In the genomic region with DNA sequence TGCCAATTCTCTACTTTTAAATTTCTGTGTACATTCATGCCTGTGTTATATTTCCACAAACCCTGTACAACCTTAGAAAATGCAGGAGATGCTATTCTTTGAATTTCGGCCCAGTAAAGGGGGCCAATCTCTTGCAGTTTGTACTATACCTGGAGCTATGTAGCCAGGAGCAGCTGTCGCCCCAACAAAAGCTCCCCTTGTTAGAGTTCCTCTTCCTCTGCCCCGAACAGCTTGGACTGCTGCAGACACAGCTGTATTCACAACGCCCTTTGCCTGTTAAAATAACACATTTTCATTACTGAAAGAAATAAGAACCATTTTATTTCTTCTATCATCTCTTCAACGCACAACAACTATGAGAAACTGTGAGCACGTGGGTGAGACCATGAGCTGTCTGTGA, we compare ENCODE assay signal across 28 cellular contexts.
DNase-seq lines count a peak whose midpoint lies in the region; ATAC-seq, FAIRE-seq and TF ChIP-seq lines count a peak whose summit lies in the region.
"Had no signal": no experiment of that assay in that cellular context is flagged by ENCODE, and none has a peak within 500 bp of the region (broad histone marks: within the 10 kb centered on the region; RNA-seq: fewer than 3 reads in every experiment).

No MANE protein-coding gene starts in this region.

- intact Hi-C loops in IMR-90 (cut with micrococcal nuclease) (no loop called here), K562 (cut with micrococcal nuclease) (no loop called here)

- no peak overlapping the region for H4K5ac ChIP-seq in IMR-90 (ENCODE audit: low read depth, low read length)
- no peak overlapping the region for H4K5ac ChIP-seq in H9 (ENCODE audit: insufficient read length, low read depth, low read length)

- H3K79me1 ChIP-seq in IMR-90 (ENCODE audit: low read depth in 1 of 2, low read length in 2 of 2) (no peaks in the 10 kb centered on the region), H9 (ENCODE audit: insufficient read depth, low read depth, low read length, poor library complexity, severe bottlenecking) (no peaks in the 10 kb centered on the region)

- H3K4me3 ChIP-seq in IMR-90 (ENCODE audit: insufficient read depth, low read depth, low read length) = no peak overlapping the region
- H3K4me3 ChIP-seq in OCI-LY1 (ENCODE audit: low read depth, low read length, poor library complexity, severe bottlenecking) = no peak overlapping the region
- H3K4me3 ChIP-seq in K562 = no peak overlapping the region
- no peak overlapping the region for H3K4me3 ChIP-seq in hepatocyte
- H3K4me3 ChIP-seq: BLaER1, GM12878 had no signal

- no peaks in the 10 kb centered on the region for H3K9me2 ChIP-seq in OCI-LY1 (ENCODE audit: low read depth, low read length)
- H3K9me2 ChIP-seq in hepatocyte (replicated peaks; ENCODE audit: insufficient read depth) = no peaks in the 10 kb centered on the region

- in situ Hi-C loops in IMR-90 (cut with MboI; ENCODE audit: low sequenced_read_pairs) (no loop called here), K562 (cut with MboI) (no loop called here)

- no peak overlapping the region for H2AK9ac ChIP-seq in IMR-90 (replicated peaks; ENCODE audit: low read depth, low read length, poor library complexity)

- TF ChIP-seq CTCF in IMR-90 (conservative IDR thresholded peaks at IDR 0.05; ENCODE audit: low read depth, low read length) = no peak
- TF ChIP-seq CTCF in OCI-LY1 (IDR thresholded peaks at IDR 0.05; ENCODE audit: low read length) = no peak
- TF ChIP-seq CTCF in K562 (IDR thresholded peaks at IDR 0.05 in 2 of 3, conservative IDR thresholded peaks at IDR 0.05 in 1 of 3; ENCODE audit: insufficient read depth in 2 of 3, low read depth in 1 of 3, low read length in 3 of 3) = no peak
- TF ChIP-seq CTCF in hepatocyte (IDR thresholded peaks at IDR 0.05; ENCODE audit: poor library complexity) = no peak
- TF ChIP-seq CTCF in H9 (conservative IDR thresholded peaks at IDR 0.05) = no peak

- no peak for TF ChIP-seq RAD21 in IMR-90 (IDR thresholded peaks at IDR 0.05; ENCODE audit: low read length)
- no peak for TF ChIP-seq RAD21 in K562 (CRISPR knock-in tag; conservative IDR thresholded peaks at IDR 0.05 in 1 of 2, IDR thresholded peaks at IDR 0.05 in 1 of 2)

- POLR2A ChIA-PET in IMR-90 (lab: Charles Lee; ENCODE audit: unreplicated experiment) = no interaction called here
- POLR2A ChIA-PET in K562 (lab: Yijun Ruan, JAX) = interaction anchor here (1.3 kb wide), 1 partner anchor 12 kb away, joined by 3 read pairs; no protein-coding TSS in a partner anchor
- POLR2A ChIA-PET in HEK293T (lab: Yijun Ruan, JAX) = no interaction called here

- H3K9me1 ChIP-seq in IMR-90 (ENCODE audit: insufficient read depth, low read length) (no peaks in the 10 kb centered on the region), K562 (ENCODE audit: control insufficient read depth, insufficient read depth, low read length) (no peaks in the 10 kb centered on the region)

- H3K4me1 Mint-ChIP-seq in H9 = no peaks in the 10 kb centered on the region
- H3K4me1 Mint-ChIP-seq: CD4-positive, alpha-beta memory T cell; CD8-positive, alpha-beta memory T cell had no signal

- H2BK12ac ChIP-seq in H9 (ENCODE audit: insufficient read length, low read depth, low read length) = no peak overlapping the region

- H2BK15ac ChIP-seq in IMR-90 (ENCODE audit: low read depth, low read length) = no peak overlapping the region
- no peak overlapping the region for H2BK15ac ChIP-seq in H9 (ENCODE audit: low read depth, low read length)

- no TSS peak for BruUV-seq in IMR-90 (replicated peaks; lab: Mats Ljungman, UMichigan)
- BruUV-seq in K562 (replicated peaks; lab: Mats Ljungman, UMichigan) = no TSS peak

- H3F3A ChIP-seq in OCI-LY1 (ENCODE audit: insufficient read depth, low read length) = no peaks in the 10 kb centered on the region

- H3K36me3 Mint-ChIP-seq in H9 (ENCODE audit: insufficient read depth in 1 of 3, low read depth in 3 of 3) = peaks cover 18 to 32% (median 18%) of the 10 kb centered on the region in 3 experiments; a peak in 6 of 7 replicates

- dilution Hi-C loops in IMR-90 (cut with HindIII; ENCODE audit: low sequenced_read_pairs, unreplicated experiment) = no loop called here

- H3K18ac ChIP-seq in IMR-90 (ENCODE audit: low read depth, low read length) = no peak overlapping the region
- no peak overlapping the region for H3K18ac ChIP-seq in H9 (ENCODE audit: insufficient read length, low read depth, low read length)

- 86% methylated on average over 2 of the region's 6 CpGs; no CpG with 5 or more reads in 1 of the 2 experiments for WGBS in IMR-90 (ENCODE audit: extremely low coverage in 2 of 2, insufficient read length in 1 of 2), 2 experiments
- 88% methylated on average over 6 of the region's 6 CpGs for WGBS in K562 (ENCODE audit: insufficient coverage, low coverage, missing lambda C conversion rate)
- whole genome bisulfite sequencing in hepatocyte (ENCODE audit: low lambda C conversion rate, missing lambda C conversion rate) = 95% methylated on average over 6 of the region's 6 CpGs
- no CpG with 5 or more reads among the region's 6 CpGs for whole genome bisulfite sequencing in H9 (ENCODE audit: extremely low coverage, insufficient read length, low lambda C conversion rate)

- H3K23me2 ChIP-seq in H9 (ENCODE audit: insufficient read length, low read depth, low read length, poor library complexity, severe bottlenecking) = no peaks in the 10 kb centered on the region

- no peak overlapping the region for H3K4me3 Mint-ChIP-seq in H9
- H3K4me3 Mint-ChIP-seq: CD14-positive monocyte; CD4-positive, alpha-beta memory T cell; CD4-positive, CD25-positive, alpha-beta regulatory T cell; CD8-positive, alpha-beta memory T cell had no signal

- 0 out of 2 replicates have a peak overlapping the region, but pooled peaks have one; percentile 16 for H4K91ac ChIP-seq in IMR-90 (ENCODE audit: insufficient read depth, low read depth, low read length)
- H4K91ac ChIP-seq in H9 (ENCODE audit: insufficient read length, low read depth, low read length) = no peak overlapping the region

- no peak overlapping the region for H2BK5ac ChIP-seq in IMR-90 (ENCODE audit: low read depth, low read length, poor library complexity, severe bottlenecking)
- H2BK5ac ChIP-seq in H9 (ENCODE audit: insufficient read length, low read length) = no peak overlapping the region

- H4K20me1 ChIP-seq in IMR-90 (ENCODE audit: insufficient read depth, low read length) (no peaks in the 10 kb centered on the region), OCI-LY1 (ENCODE audit: insufficient read depth, low read length) (no peaks in the 10 kb centered on the region), K562 (replicated peaks; ENCODE audit: control insufficient read depth, insufficient read depth, low read length) (no peaks in the 10 kb centered on the region), hepatocyte (ENCODE audit: insufficient read depth, poor library complexity, severe bottlenecking) (no peaks in the 10 kb centered on the region), H9 (ENCODE audit: control insufficient read depth, insufficient read depth, insufficient read length) (no peaks in the 10 kb centered on the region)
- H4K20me1 ChIP-seq: BLaER1 had no signal

- H3K56ac ChIP-seq in IMR-90 (ENCODE audit: extremely low read depth, insufficient read depth, low read length) = no peak overlapping the region
- no peak overlapping the region for H3K56ac ChIP-seq in H9 (ENCODE audit: insufficient read length, low read depth, low read length)

- H3K14ac ChIP-seq in IMR-90 (replicated peaks; ENCODE audit: low read depth, low read length) (no peak overlapping the region), H9 (ENCODE audit: insufficient read depth, low read length) (no peak overlapping the region)

- peak; percentile 35 for FAIRE-seq in K562 (lab: Jason Lieb, UNC)
- FAIRE-seq: A204.1, GM12878, GM12892, GM18507 had no signal

- H2AFZ ChIP-seq in IMR-90 (replicated peaks; ENCODE audit: low read length, poor library complexity) (no peak overlapping the region), OCI-LY1 (ENCODE audit: low read length) (no peak overlapping the region), K562 (ENCODE audit: low read depth, low read length) (no peak overlapping the region), hepatocyte (no peak overlapping the region), H9 (ENCODE audit: low read length) (no peak overlapping the region)

- H3K9me3 Mint-ChIP-seq in H9 = no peaks in the 10 kb centered on the region
- H3K9me3 Mint-ChIP-seq: CD14-positive monocyte; CD4-positive, alpha-beta memory T cell; CD4-positive, CD25-positive, alpha-beta regulatory T cell; CD8-positive, alpha-beta memory T cell had no signal

- ATAC-seq in IMR-90 (ENCODE audit: low read depth) = no peak
- ATAC-seq in K562 = no peak
- ATAC-seq: GM12878 had no signal

- H3K27me3 Mint-ChIP-seq in H9 (ENCODE audit: low read depth) = no peaks in the 10 kb centered on the region
- H3K27me3 Mint-ChIP-seq: CD4-positive, alpha-beta memory T cell; CD4-positive, CD25-positive, alpha-beta regulatory T cell; CD8-positive, alpha-beta memory T cell had no signal

- H3K4ac ChIP-seq in IMR-90 (ENCODE audit: low read depth, low read length) (no peak overlapping the region; the same call in 1 of the 2 replicates), H9 (ENCODE audit: low read depth, low read length) (no peak overlapping the region)

- H2BK120ac ChIP-seq in IMR-90 (ENCODE audit: low read depth, low read length) (no peak overlapping the region), H9 (ENCODE audit: low read depth, low read length, poor library complexity, severe bottlenecking) (no peak overlapping the region)

- H3K36me3 ChIP-seq in IMR-90 (ENCODE audit: control insufficient read depth, insufficient read depth, low read length) (no peaks in the 10 kb centered on the region), OCI-LY1 (ENCODE audit: insufficient read depth, low read length) (peaks cover 74% of the 10 kb centered on the region), K562 (ENCODE audit: control insufficient read depth, insufficient read depth, low read length) (peaks cover 80% of the 10 kb centered on the region), hepatocyte (replicated peaks; ENCODE audit: insufficient read depth, low read depth) (no peaks in the 10 kb centered on the region)

- H3K27ac Mint-ChIP-seq in H9 = no peak overlapping the region
- H3K27ac Mint-ChIP-seq: CD14-positive monocyte; CD4-positive, alpha-beta memory T cell; CD4-positive, CD25-positive, alpha-beta regulatory T cell; CD8-positive, alpha-beta memory T cell had no signal

- H3K23ac ChIP-seq in IMR-90 (ENCODE audit: low read depth, low read length) (no peak overlapping the region), H9 (ENCODE audit: insufficient read length, low read depth, low read length) (no peak overlapping the region)

- DNase-seq in IMR-90 = no peak
- DNase-seq in K562 (ENCODE audit: extremely low read depth in 1 of 4, low spot score in 3 of 4) = no peak
- DNase-seq in hepatocyte (ENCODE audit: low spot score) = no peak
- no peak for DNase-seq in RPMI8226
- DNase-seq in HEK293T (ENCODE audit: extremely low spot score) = no peak
- no peak for DNase-seq in H9
- DNase-seq: 8988T; ACHN; BE2C; C1 segment of cervical spinal cord; CD4-positive, alpha-beta memory T cell; CD4-positive, CD25-positive, alpha-beta regulatory T cell; CD8-positive, alpha-beta memory T cell; COR-L47; DMS 273 treated with DMSO at 0.1 percent for 48 hours; DMS153; DMS53; DMS79; DND-41; EL; GDM1 had no signal

- H4K8ac ChIP-seq in IMR-90 (ENCODE audit: low read depth in 2 of 2, low read length in 2 of 2) = no peak overlapping the region
- H4K8ac ChIP-seq in H9 (replicated peaks; ENCODE audit: insufficient read length, low read depth, low read length) = no peak overlapping the region

- no peak overlapping the region for H3K27ac ChIP-seq in IMR-90 (ENCODE audit: insufficient read depth, low read length)
- peak overlapping the region; percentile 33 for H3K27ac ChIP-seq in OCI-LY1 (ENCODE audit: low read depth, low read length, poor library complexity, severe bottlenecking)
- no peak overlapping the region for H3K27ac ChIP-seq in K562 (ENCODE audit: extremely low read depth, low read depth, low read length)
- no peak overlapping the region for H3K27ac ChIP-seq in hepatocyte
- no peak overlapping the region for H3K27ac ChIP-seq in H9 (ENCODE audit: insufficient read length, low read depth, low read length)
- H3K27ac ChIP-seq: BLaER1 had no signal

- no peak overlapping the region for H3K4me2 ChIP-seq in IMR-90 (ENCODE audit: low read depth, low read length)
- H3K4me2 ChIP-seq in OCI-LY1 (ENCODE audit: low read length) = no peak overlapping the region
- no peak overlapping the region for H3K4me2 ChIP-seq in K562 (ENCODE audit: insufficient read depth, low read length)
- no peak overlapping the region for H3K4me2 ChIP-seq in hepatocyte
- no peak overlapping the region for H3K4me2 ChIP-seq in H9 (ENCODE audit: insufficient read depth, insufficient read length, low read length)
- H3K4me2 ChIP-seq: BLaER1 had no signal

- no peaks in the 10 kb centered on the region for H3K79me2 ChIP-seq in OCI-LY1 (ENCODE audit: insufficient read depth, low read length)
- no peaks in the 10 kb centered on the region for H3K79me2 ChIP-seq in K562 (ENCODE audit: control insufficient read depth, insufficient read depth, low read length)
- H3K79me2 ChIP-seq in hepatocyte = no peaks in the 10 kb centered on the region
- no peaks in the 10 kb centered on the region for H3K79me2 ChIP-seq in H9 (ENCODE audit: insufficient read depth, low read length)

- no peak for TF ChIP-seq EP300 in K562 (IDR thresholded peaks at IDR 0.05; ENCODE audit: low read length)

- H2BK20ac ChIP-seq in IMR-90 (ENCODE audit: low read depth, low read length) = no peak overlapping the region
- no peak overlapping the region for H2BK20ac ChIP-seq in H9 (ENCODE audit: low read depth, low read length, poor library complexity, severe bottlenecking)

- H3K27me3 ChIP-seq in IMR-90 (ENCODE audit: control insufficient read depth, insufficient read depth, low read length) = no peaks in the 10 kb centered on the region
- H3K27me3 ChIP-seq in OCI-LY1 (ENCODE audit: insufficient read depth, low read length) = no peaks in the 10 kb centered on the region
- no peaks in the 10 kb centered on the region for H3K27me3 ChIP-seq in K562 (ENCODE audit: control insufficient read depth in 2 of 2, insufficient read depth in 2 of 2, low read length in 2 of 2)
- H3K27me3 ChIP-seq in hepatocyte = no peaks in the 10 kb centered on the region
- no peaks in the 10 kb centered on the region for H3K27me3 ChIP-seq in H9 (ENCODE audit: insufficient read depth, low read length)
- H3K27me3 ChIP-seq: BE2C, BLaER1 had no signal

- H3K9ac ChIP-seq in IMR-90 (ENCODE audit: low read depth, low read length) (no peak overlapping the region), OCI-LY1 (ENCODE audit: low read length) (no peak overlapping the region), K562 (ENCODE audit: insufficient read depth in 1 of 2, low read depth in 2 of 2, low read length in 2 of 2) (no peak overlapping the region), H9 (ENCODE audit: extremely low read depth, insufficient read length, low read length) (no peak overlapping the region)
- H3K9ac ChIP-seq: BLaER1 had no signal

- TF ChIP-seq POLR2A in IMR-90 (IDR thresholded peaks at IDR 0.05; ENCODE audit: low read depth, low read length) (no peak), K562 (conservative IDR thresholded peaks at IDR 0.05) (no peak)

- H3K9me3 ChIP-seq in IMR-90 (ENCODE audit: control insufficient read depth, insufficient read depth, low read length) = no peaks in the 10 kb centered on the region
- no peaks in the 10 kb centered on the region for H3K9me3 ChIP-seq in OCI-LY1 (ENCODE audit: low read length)
- no peaks in the 10 kb centered on the region for H3K9me3 ChIP-seq in K562 (replicated peaks; ENCODE audit: control insufficient read depth, insufficient read depth, low read depth, low read length)
- H3K9me3 ChIP-seq in hepatocyte (ENCODE audit: low read depth) = no peaks in the 10 kb centered on the region
- no peaks in the 10 kb centered on the region for H3K9me3 ChIP-seq in H9 (ENCODE audit: control insufficient read depth, low read depth, low read length)
- H3K9me3 ChIP-seq: BE2C, BLaER1 had no signal

- no peak overlapping the region for H3T11ph ChIP-seq in H9 (ENCODE audit: low read length)

- CTCF ChIA-PET in IMR-90 (lab: Yijun Ruan, JAX) = no interaction called here
- CTCF ChIA-PET in K562 (lab: Yijun Ruan, JAX; ENCODE audit: low intra/inter-chr PET ratio) = no interaction called here
- CTCF ChIA-PET in HEK293T (lab: Yijun Ruan, JAX) = no interaction called here

- no peak overlapping the region for H2AK5ac ChIP-seq in IMR-90 (ENCODE audit: low read depth, low read length)
- H2AK5ac ChIP-seq in H9 (ENCODE audit: insufficient read length, low read length) = no peak overlapping the region

- H3K4me1 ChIP-seq in IMR-90 (ENCODE audit: control insufficient read depth, insufficient read depth, low read length) (peaks cover 2% of the 10 kb centered on the region), OCI-LY1 (ENCODE audit: insufficient read depth, low read length, severe bottlenecking) (peaks cover 54% of the 10 kb centered on the region), K562 (replicated peaks in 1 of 2; ENCODE audit: control insufficient read depth in 2 of 2, insufficient read depth in 2 of 2, low read length in 2 of 2) (no peaks in the 10 kb centered on the region), hepatocyte (ENCODE audit: insufficient read depth) (no peaks in the 10 kb centered on the region), H9 (ENCODE audit: insufficient read depth, low read length) (no peaks in the 10 kb centered on the region)
- H3K4me1 ChIP-seq: BE2C, BLaER1 had no signal
